Comparison of ENCODE assay signal across 27 cellular contexts in the genomic region with DNA sequence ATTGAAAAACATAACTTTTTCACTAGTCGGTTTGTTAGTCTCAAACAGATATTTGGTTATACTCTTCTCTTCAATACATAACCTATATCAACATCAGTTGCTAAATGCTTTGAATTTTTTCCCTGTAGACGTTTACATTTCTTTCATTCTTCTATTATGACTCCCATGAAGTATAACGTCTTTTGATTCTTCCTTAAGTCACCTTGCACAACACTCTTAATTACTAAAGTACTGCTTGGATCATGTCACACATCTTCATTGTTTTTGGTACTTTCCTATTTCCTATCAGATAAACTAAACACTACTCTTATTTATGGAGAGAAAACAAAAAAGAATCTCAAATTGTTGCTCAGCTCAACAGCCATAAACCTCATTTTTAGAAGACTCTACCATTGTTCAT. TPM values are rescaled to one million over a fixed set of nuclear protein-coding genes. Genes with fewer than 3 reads are reported as not detected.
DNase-seq lines count a peak whose midpoint lies in the region; ATAC-seq and TF ChIP-seq lines count a peak whose summit lies in the region.
"Had no signal": no experiment of that assay in that cellular context is flagged by ENCODE, and none has a peak within 500 bp of the region (broad histone marks: within the 10 kb centered on the region; RNA-seq: fewer than 3 reads in every experiment).

No MANE protein-coding gene starts in this region.

- H3K4me1 Mint-ChIP-seq in activated naive CD4-positive, alpha-beta T cell treated with anti-CD3 and anti-CD28 coated beads, Interleukin-2, amount 10 ng/mL, durations not matched to agents 7 days and 5 days = no peaks in the 10 kb centered on the region
- H3K4me1 Mint-ChIP-seq: activated CD4-positive, alpha-beta T cell treated with anti-CD3 and anti-CD28 coated beads, Interleukin-2, amount 10 ng/mL, durations not matched to agents 7 days and 5 days; activated naive CD8-positive, alpha-beta T cell treated with anti-CD3 and anti-CD28 coated beads for 36 hours; naive thymus-derived CD8-positive, alpha-beta T cell had no signal

- DNase-seq in 8988T (peak; percentile 18), GM23248 (peak; percentile 17), RWPE1 (ENCODE audit: low spot score) (peak; percentile 12), fibroblast of the aortic adventitia (ENCODE audit: low read depth) (peak; percentile 43), NCI-H774 (lab: John Stamatoyannopoulos, UW) (no peak)
- DNase-seq in activated CD4-positive, CD25-positive, alpha-beta regulatory T cell (lab: John Stamatoyannopoulos, UW) = no peak
- DNase-seq in activated naive CD4-positive, alpha-beta T cell treated with anti-CD3 and anti-CD28 coated beads, Interleukin-2, amount 10 ng/mL, durations not matched to agents 7 days and 5 days = no peak
- DNase-seq: activated CD4-positive, alpha-beta T cell treated with anti-CD3 and anti-CD28 coated beads, Interleukin-2, amount 10 ng/mL, durations not matched to agents 7 days and 5 days; activated naive CD8-positive, alpha-beta T cell treated with anti-CD3 and anti-CD28 coated beads for 36 hours; body of pancreas; C1 segment of cervical spinal cord; effector memory CD8-positive, alpha-beta T cell; glutamatergic neuron; Karpas-422; left colon; mesendoderm; naive thymus-derived CD8-positive, alpha-beta T cell; NCI-H1930; NCI-H446; retina; stimulated activated CD8-positive, alpha-beta memory T cell treated with anti-CD3 and anti-CD28 coated beads, Interleukin-4, amount 100 ng/mL, for 48 hours had no signal

- WGBS in GM23248 (ENCODE audit: low coverage in 1 of 2, low lambda C conversion rate in 2 of 2, missing lambda C conversion rate in 2 of 2), 2 experiments = 32 to 38% methylated on average over 3 of the region's 3 CpGs

- no peak overlapping the region for H3K27ac ChIP-seq in GM23248
- no peak overlapping the region for H3K27ac ChIP-seq in RWPE1
- H3K27ac ChIP-seq: 22Rv1, body of pancreas, esophagus muscularis mucosa, VCaP had no signal

- CTCF ChIA-PET in RWPE1 (lab: Yijun Ruan, JAX) = no interaction called here
- CTCF ChIA-PET in activated naive CD4-positive, alpha-beta T cell treated with anti-CD3 and anti-CD28 coated beads, Interleukin-2, amount 10 ng/mL, durations not matched to agents 7 days and 5 days (lab: Charles Lee) = no interaction called here

- no peak for ATAC-seq in HG03039 (IDR thresholded peaks at IDR 0.05; ENCODE audit: unreplicated experiment)
- ATAC-seq: body of pancreas; effector memory CD8-positive, alpha-beta T cell; left colon; naive thymus-derived CD8-positive, alpha-beta T cell; SK-N-SH treated with all-trans-retinoic acid at 6 μM for 48 hours had no signal

- in situ Hi-C loops in GM23248 (cut with MboI) = no loop called here

- no peak overlapping the region for H2AFZ ChIP-seq in GM23248

- no peak overlapping the region for H3K27ac Mint-ChIP-seq in activated naive CD4-positive, alpha-beta T cell treated with anti-CD3 and anti-CD28 coated beads, Interleukin-2, amount 10 ng/mL, durations not matched to agents 7 days and 5 days
- H3K27ac Mint-ChIP-seq: activated CD4-positive, alpha-beta T cell treated with anti-CD3 and anti-CD28 coated beads, Interleukin-2, amount 10 ng/mL, durations not matched to agents 7 days and 5 days; activated naive CD8-positive, alpha-beta T cell treated with anti-CD3 and anti-CD28 coated beads for 36 hours; effector memory CD8-positive, alpha-beta T cell; naive thymus-derived CD8-positive, alpha-beta T cell had no signal

- peaks cover 14% of the 10 kb centered on the region for H3K4me1 ChIP-seq in GM23248 (ENCODE audit: insufficient read depth)
- H3K4me1 ChIP-seq: esophagus muscularis mucosa had no signal

- no peaks in the 10 kb centered on the region; the same call in 1 of the 2 replicates for H3K9me2 ChIP-seq in GM23248 (ENCODE audit: insufficient read depth)

- H3K36me3 Mint-ChIP-seq in activated naive CD4-positive, alpha-beta T cell treated with anti-CD3 and anti-CD28 coated beads, Interleukin-2, amount 10 ng/mL, durations not matched to agents 7 days and 5 days = no peaks in the 10 kb centered on the region
- H3K36me3 Mint-ChIP-seq: activated naive CD8-positive, alpha-beta T cell treated with anti-CD3 and anti-CD28 coated beads for 36 hours; naive thymus-derived CD8-positive, alpha-beta T cell had no signal

- H3K4me2 ChIP-seq in GM23248 (ENCODE audit: unreplicated experiment) = peak overlapping the region; percentile 31

- no peaks in the 10 kb centered on the region for H4K20me1 ChIP-seq in GM23248 (ENCODE audit: insufficient read depth)

- no peak overlapping the region for H3K9ac ChIP-seq in GM23248

- H3K9me3 Mint-ChIP-seq in activated naive CD4-positive, alpha-beta T cell treated with anti-CD3 and anti-CD28 coated beads, Interleukin-2, amount 10 ng/mL, durations not matched to agents 7 days and 5 days = peaks cover 4% of the 10 kb centered on the region
- H3K9me3 Mint-ChIP-seq: activated CD4-positive, alpha-beta T cell treated with anti-CD3 and anti-CD28 coated beads, Interleukin-2, amount 10 ng/mL, durations not matched to agents 7 days and 5 days had no signal

- H3K27me3 Mint-ChIP-seq in activated naive CD4-positive, alpha-beta T cell treated with anti-CD3 and anti-CD28 coated beads, Interleukin-2, amount 10 ng/mL, durations not matched to agents 7 days and 5 days = no peaks in the 10 kb centered on the region
- H3K27me3 Mint-ChIP-seq: activated CD4-positive, alpha-beta T cell treated with anti-CD3 and anti-CD28 coated beads, Interleukin-2, amount 10 ng/mL, durations not matched to agents 7 days and 5 days; activated naive CD8-positive, alpha-beta T cell treated with anti-CD3 and anti-CD28 coated beads for 36 hours; effector memory CD8-positive, alpha-beta T cell; naive thymus-derived CD8-positive, alpha-beta T cell had no signal

- H3K4me3 Mint-ChIP-seq in activated naive CD4-positive, alpha-beta T cell treated with anti-CD3 and anti-CD28 coated beads, Interleukin-2, amount 10 ng/mL, durations not matched to agents 7 days and 5 days = no peak overlapping the region
- H3K4me3 Mint-ChIP-seq: activated CD4-positive, alpha-beta T cell treated with anti-CD3 and anti-CD28 coated beads, Interleukin-2, amount 10 ng/mL, durations not matched to agents 7 days and 5 days; activated naive CD8-positive, alpha-beta T cell treated with anti-CD3 and anti-CD28 coated beads for 36 hours; effector memory CD8-positive, alpha-beta T cell; naive thymus-derived CD8-positive, alpha-beta T cell had no signal

- POLR2A ChIA-PET in RWPE1 (lab: Yijun Ruan, JAX; ENCODE audit: low non-redundant PET) = no interaction called here

- H3K36me3 ChIP-seq in GM23248 (ENCODE audit: low read depth) = no peaks in the 10 kb centered on the region
- H3K36me3 ChIP-seq: esophagus muscularis mucosa had no signal

- no peaks in the 10 kb centered on the region for H3K79me2 ChIP-seq in GM23248 (ENCODE audit: insufficient read depth)

- H3K27me3 ChIP-seq in GM23248 (replicated peaks; ENCODE audit: insufficient read depth) = no peaks in the 10 kb centered on the region
- H3K27me3 ChIP-seq: body of pancreas, esophagus muscularis mucosa had no signal

- TF ChIP-seq CTCF in RWPE1 (conservative IDR thresholded peaks at IDR 0.05; ENCODE audit: low read depth) (no peak), fibroblast of the aortic adventitia (IDR thresholded peaks at IDR 0.05; ENCODE audit: insufficient read depth, low read length) (no peak)

- H3K9me3 ChIP-seq in GM23248 (ENCODE audit: low read depth) = no peaks in the 10 kb centered on the region
- H3K9me3 ChIP-seq: body of pancreas, esophagus muscularis mucosa had no signal

- no peak overlapping the region for H3K4me3 ChIP-seq in GM23248
- H3K4me3 ChIP-seq in fibroblast of the aortic adventitia (ENCODE audit: low read depth, low read length) = no peak overlapping the region
- H3K4me3 ChIP-seq: body of pancreas, esophagus muscularis mucosa had no signal

- H3F3A ChIP-seq in GM23248 (ENCODE audit: insufficient read depth) = peaks cover 4% of the 10 kb centered on the region; the same call in 1 of the 2 replicates

RNA-seq across cellular contexts. Expression of gene BMP5, which starts 23.0 kb away (rescaled TPM):
- not detected in 2 replicates for total RNA-seq in GM23248 (2014; rRNA removed; shearing (Covaris generic))
- polyA plus RNA-seq in GM23248 (2016; fragmentation: Nextera tagmentation; extraction: Ambion mirVana) = not detected in 2 replicates
- not detected in 2 replicates for total RNA-seq in fibroblast of the aortic adventitia (ENCODE audit: low replicate concordance)
- total RNA-seq: activated CD4-positive, alpha-beta T cell treated with anti-CD3 and anti-CD28 coated beads, Interleukin-2, amount 10 ng/mL, durations not matched to agents 7 days and 5 days; activated naive CD8-positive, alpha-beta T cell treated with anti-CD3 and anti-CD28 coated beads for 36 hours; naive thymus-derived CD8-positive, alpha-beta T cell; T-helper 2 cell treated with Interferon-gamma antibody and Interleukin-4, amounts not matched to agents 100 ng/mL and 5 ng/mL, for 36 hours had no signal
- polyA plus RNA-seq: naive thymus-derived CD8-positive, alpha-beta T cell had no signal

Comparison
In these comparisons a context has a peak if more than half of its experiments do, and no peak if none do; other contexts are left out.
1. DNase-seq: peak in 8988T (single experiment), GM23248 (single experiment), RWPE1 (single experiment) and fibroblast of the aortic adventitia (single experiment); none in activated CD4-positive, CD25-positive, alpha-beta regulatory T cell (0 of 4), NCI-H774 (single experiment) and activated naive CD4-positive, alpha-beta T cell treated with anti-CD3 and anti-CD28 coated beads, Interleukin-2, amount 10 ng/mL, durations not matched to agents 7 days and 5 days (single experiment).